ENCODE assay signal across 18 cellular contexts in genomic region chr5:124397290-124397689, GRCh38.
"Had no signal": no experiment of that assay in that cellular context is flagged by ENCODE, and none has a peak within 500 bp of the region (broad histone marks: within the 10 kb centered on the region; RNA-seq: fewer than 3 reads in every experiment).

No MANE protein-coding gene starts in this region.

- H3K27ac ChIP-seq: breast epithelium, coronary artery, heart left ventricle, neural progenitor cell, spleen, upper lobe of left lung had no signal

- H3K27me3 ChIP-seq: breast epithelium, heart left ventricle, spleen, upper lobe of left lung had no signal

- DNase-seq: activated CD8-positive, alpha-beta memory T cell treated with anti-CD3 and anti-CD28 coated beads for 24 hours; activated CD8-positive, alpha-beta memory T cell treated with anti-CD3 and anti-CD28 coated beads, Interleukin-2, amount 50 U/mL, for 4 hours; activated naive CD4-positive, alpha-beta T cell; activated T-cell treated with anti-CD3 and anti-CD28 coated beads, Interleukin-2, amount 50 U/mL, for 24 hours; endodermal cell; heart left ventricle; left cardiac atrium; mesendoderm; naive B cell; retina; spleen; stimulated activated CD4-positive, alpha-beta T cell treated with anti-CD3 and anti-CD28 coated beads, Interleukin-4, amount 100 ng/mL, for 1 hour; stimulated activated naive CD4-positive, alpha-beta T cell; T-helper 9 cell; upper lobe of left lung had no signal
